Comparison of ENCODE assay signal across 8 cellular contexts in genomic region chr13:41017744-41018582, GRCh38.
A peak's percentile ranks its signal among the peaks of the same experiment; 100 is the strongest.
DNase-seq lines count a peak whose midpoint lies in the region; ATAC-seq and TF ChIP-seq lines count a peak whose summit lies in the region.

No MANE protein-coding gene starts in this region.

- no peaks in the 10 kb centered on the region for H3K27me3 ChIP-seq in GM06990 (replicated peaks; ENCODE audit: control insufficient read depth, insufficient read depth, low read length)

- TF ChIP-seq CTCF in GM06990 (IDR thresholded peaks at IDR 0.05; ENCODE audit: insufficient read depth, low read length, poor library complexity, severe bottlenecking) (no peak), coronary artery (IDR thresholded peaks at IDR 0.05) (no peak)

- DNase-seq in GM06990 (ENCODE audit: extremely low read depth, insufficient read length) = no peak
- peak; percentile 48 to 67 for DNase-seq in NCI-H526 (lab: John Stamatoyannopoulos, UW)
- no peak for DNase-seq in coronary artery (ENCODE audit: low spot score)
- DNase-seq in pons (ENCODE audit: low spot score) = peak; percentile 50
- DNase-seq in NCI-H1436 treated with DMSO at 0.1 percent for 48 hours (lab: John Stamatoyannopoulos, UW) = no peak
- DNase-seq in NCI-H187 treated with DMSO at 0.1 percent for 48 hours (lab: John Stamatoyannopoulos, UW) = no peak
- no peak for DNase-seq in AG08396 (ENCODE audit: low spot score)

- ATAC-seq in HG03354 (IDR thresholded peaks at IDR 0.05; ENCODE audit: poor library complexity, severe bottlenecking, unreplicated experiment) = no peak

- H3K27ac ChIP-seq in coronary artery = peak overlapping the region in 1 of 2 donors; percentile 2

- H3K36me3 ChIP-seq in GM06990 (ENCODE audit: control insufficient read depth, insufficient read depth, low read length) = no peaks in the 10 kb centered on the region

- H3K4me3 ChIP-seq in GM06990 (replicated peaks; ENCODE audit: low read depth, low read length) = peak overlapping the region; percentile 76
- peak overlapping the region; percentile 8 for H3K4me3 ChIP-seq in coronary artery

Comparison
In these comparisons a context has a peak if more than half of its experiments do, and no peak if none do; other contexts are left out.
1. DNase-seq: peak in NCI-H526 (2 of 2) and pons (single experiment); none in GM06990 (single experiment), coronary artery (single experiment), NCI-H1436 treated with DMSO at 0.1 percent for 48 hours (single experiment), NCI-H187 treated with DMSO at 0.1 percent for 48 hours (single experiment) and AG08396 (single experiment).